ENCODE assay signal across 8 cellular contexts in genomic region chr1:68321084-68321685, GRCh38.
DNase-seq lines count a peak whose midpoint lies in the region; ATAC-seq and FAIRE-seq lines count a peak whose summit lies in the region.

No MANE protein-coding gene starts in this region.

- WGBS in trophoblast cell (ENCODE audit: extremely low coverage, insufficient coverage, insufficient read length) = no CpG with 5 or more reads among the region's 6 CpGs

- H3K36me3 ChIP-seq in H7 (replicated peaks; ENCODE audit: control insufficient read depth, insufficient read depth, low read length) = no peaks in the 10 kb centered on the region
- no peaks in the 10 kb centered on the region for H3K36me3 ChIP-seq in trophoblast cell (ENCODE audit: control insufficient read depth in 1 of 2, insufficient read depth in 2 of 2, low read length in 2 of 2)

- no peak overlapping the region for H2BK5ac ChIP-seq in trophoblast cell (ENCODE audit: low read depth, low read length, poor library complexity)

- no peak overlapping the region for H4K8ac ChIP-seq in trophoblast cell (ENCODE audit: low read depth, low read length)

- H3K27me3 ChIP-seq in H7 (ENCODE audit: control insufficient read depth, insufficient read depth, low read length) (no peaks in the 10 kb centered on the region), trophoblast cell (ENCODE audit: insufficient read depth, low read length) (no peaks in the 10 kb centered on the region)

- H3K18ac ChIP-seq in trophoblast cell (ENCODE audit: low read length) = no peak overlapping the region

- H2BK120ac ChIP-seq in trophoblast cell (ENCODE audit: insufficient read depth, low read length, poor library complexity) = no peak overlapping the region

- no peak overlapping the region for H2BK12ac ChIP-seq in trophoblast cell (ENCODE audit: low read length)

- H3K27me3 Mint-ChIP-seq in activated T-cell treated with anti-CD3 and anti-CD28 coated beads, Interleukin-2, amount 50 U/mL, for 4 hours (ENCODE audit: low read depth) = peaks cover 3% of the 10 kb centered on the region

- H3K4me3 ChIP-seq in H7 (ENCODE audit: insufficient read depth, low read depth, low read length) = no peak overlapping the region
- no peak overlapping the region for H3K4me3 ChIP-seq in trophoblast cell (ENCODE audit: low read depth, low read length)

- no peaks in the 10 kb centered on the region for H3K79me2 ChIP-seq in trophoblast cell (ENCODE audit: control insufficient read depth, insufficient read depth, low read length, poor library complexity)

- DNase-seq in H7 (peak; percentile 34), RCC 7860 (ENCODE audit: low spot score) (peak; percentile 51), fibroblast of the conjunctiva (ENCODE audit: low read depth) (peak; percentile 51), trophoblast cell (peak; percentile 34 to 51), NCI-H524 treated with DMSO at 0.1 percent for 48 hours (lab: John Stamatoyannopoulos, UW) (no peak), cortex of kidney (lab: John Stamatoyannopoulos, UW) (no peak)
- DNase-seq in activated T-cell treated with anti-CD3 and anti-CD28 coated beads, Interleukin-2, amount 50 U/mL, for 4 hours = no peak

- H3K9ac ChIP-seq in trophoblast cell (ENCODE audit: low read length) = no peak overlapping the region

- peak; percentile 72 for FAIRE-seq in RCC 7860 (lab: Jason Lieb, UNC)

- no peaks in the 10 kb centered on the region for H3K4me1 Mint-ChIP-seq in activated T-cell treated with anti-CD3 and anti-CD28 coated beads, Interleukin-2, amount 50 U/mL, for 4 hours (ENCODE audit: low read depth)

- peaks cover 8 to 19% of the 10 kb centered on the region in 2 experiments for H3K4me1 ChIP-seq in trophoblast cell (ENCODE audit: control insufficient read depth in 1 of 2, insufficient read depth in 2 of 2, low read length in 2 of 2)

- ATAC-seq in GM21360 (IDR thresholded peaks at IDR 0.05; ENCODE audit: unreplicated experiment) = no peak
- no peak for ATAC-seq in activated T-cell treated with anti-CD3 and anti-CD28 coated beads, Interleukin-2, amount 50 U/mL, for 4 hours

- peaks cover 10% of the 10 kb centered on the region for H3K79me1 ChIP-seq in trophoblast cell (ENCODE audit: low read length)

- no peak overlapping the region for H2AK5ac ChIP-seq in trophoblast cell (ENCODE audit: low read length)

- no peak overlapping the region for H3K14ac ChIP-seq in trophoblast cell (ENCODE audit: low read length)

- H4K91ac ChIP-seq in trophoblast cell (ENCODE audit: low read depth, low read length) = no peak overlapping the region

- H3K9me3 ChIP-seq in trophoblast cell (ENCODE audit: insufficient read depth, low read depth, low read length) = no peaks in the 10 kb centered on the region

- no peak overlapping the region for H3K4me3 Mint-ChIP-seq in activated T-cell treated with anti-CD3 and anti-CD28 coated beads, Interleukin-2, amount 50 U/mL, for 4 hours

- no peak overlapping the region for H3K4ac ChIP-seq in trophoblast cell (ENCODE audit: low read depth, low read length)

- no peak overlapping the region for H3K23ac ChIP-seq in trophoblast cell (ENCODE audit: low read length)

- H2AFZ ChIP-seq in trophoblast cell (ENCODE audit: insufficient read depth, low read length, poor library complexity) = no peak overlapping the region

- H4K12ac ChIP-seq in trophoblast cell (ENCODE audit: low read depth, low read length) = no peak overlapping the region

- H3K27ac ChIP-seq in trophoblast cell (ENCODE audit: low read depth, low read length) = no peak overlapping the region

- H3K36me3 Mint-ChIP-seq in activated T-cell treated with anti-CD3 and anti-CD28 coated beads, Interleukin-2, amount 50 U/mL, for 4 hours (ENCODE audit: insufficient read depth) = no peaks in the 10 kb centered on the region

- no peaks in the 10 kb centered on the region for H3K9me3 Mint-ChIP-seq in activated T-cell treated with anti-CD3 and anti-CD28 coated beads, Interleukin-2, amount 50 U/mL, for 4 hours

- no peak overlapping the region for H3K4me2 ChIP-seq in trophoblast cell (ENCODE audit: low read length)

Comparison
In these comparisons a context has a peak if more than half of its experiments do, and no peak if none do; other contexts are left out.
1. DNase-seq: peak in H7 (single experiment), RCC 7860 (single experiment), fibroblast of the conjunctiva (single experiment) and trophoblast cell (2 of 2); none in NCI-H524 treated with DMSO at 0.1 percent for 48 hours (single experiment), cortex of kidney (single experiment) and activated T-cell treated with anti-CD3 and anti-CD28 coated beads, Interleukin-2, amount 50 U/mL, for 4 hours (single experiment).